9 cellular contexts compared by ENCODE assay signal in genomic region chr1:8987881-8988617, GRCh38. TPM values are rescaled to one million over a fixed set of nuclear protein-coding genes. Genes with fewer than 3 reads are reported as not detected.
DNase-seq lines count a peak whose midpoint lies in the region; ATAC-seq, FAIRE-seq and TF ChIP-seq lines count a peak whose summit lies in the region.
"Had no signal": no experiment of that assay in that cellular context is flagged by ENCODE, and none has a peak within 500 bp of the region (broad histone marks: within the 10 kb centered on the region; RNA-seq: fewer than 3 reads in every experiment).

No MANE protein-coding gene starts in this region.

- BruUV-seq in Calu3 (replicated peaks; lab: Mats Ljungman, UMichigan) = no TSS peak
- no TSS peak for BruUV-seq in MCF 10A (replicated peaks; lab: Mats Ljungman, UMichigan)

- no peak for FAIRE-seq in kidney (lab: Jason Lieb, UNC)

- no peak for ATAC-seq in GM19397 (IDR thresholded peaks at IDR 0.05; ENCODE audit: unreplicated experiment)

- intact Hi-C loops in Calu3 (cut with micrococcal nuclease; ENCODE audit: unreplicated experiment) = loop anchor here (1.0 kb wide), 1 partner anchor 70 kb away; no protein-coding TSS in a partner anchor
- intact Hi-C loops in MCF 10A (cut with micrococcal nuclease) = loop anchor here (1.0 to 5.0 kb wide), 4 partner anchors 17 to 131 kb away; no protein-coding TSS in a partner anchor
- intact Hi-C loops in kidney (cut with DNase I) = no loop called here

- H3K9me3 ChIP-seq in HUES48 (ENCODE audit: control insufficient read depth, insufficient read depth, low read length) (no peaks in the 10 kb centered on the region), kidney (ENCODE audit: control insufficient read depth in 1 of 2, low read length in 2 of 2) (no peaks in the 10 kb centered on the region)

- no peak overlapping the region for H3K27ac Mint-ChIP-seq in Calu3 (ENCODE audit: unreplicated experiment)
- H3K27ac Mint-ChIP-seq in MCF 10A (ENCODE audit: low read depth, unreplicated experiment) = no peak overlapping the region

- H3K9me3 Mint-ChIP-seq in Calu3 (ENCODE audit: low read depth, unreplicated experiment) = no peaks in the 10 kb centered on the region
- H3K9me3 Mint-ChIP-seq in MCF 10A (ENCODE audit: unreplicated experiment) = no peaks in the 10 kb centered on the region

- no peaks in the 10 kb centered on the region for H3K27me3 ChIP-seq in HUES48 (ENCODE audit: control insufficient read depth, insufficient read depth, low read length)

- peak; percentile 65 for DNase-seq in Calu3
- DNase-seq in MCF 10A (ENCODE audit: unreplicated experiment) = peak; percentile 59
- peak; percentile 82 for DNase-seq in kidney
- peak; percentile 79 for DNase-seq in stimulated activated CD4-positive, alpha-beta T cell treated with anti-CD3 and anti-CD28 coated beads, Interleukin-2, amount 100 ng/mL, for 24 hours
- DNase-seq in SIG-M5 treated with dmso at 0.1 percent for 504 hours (lab: John Stamatoyannopoulos, UW; ENCODE audit: unreplicated experiment) = no peak

- H3K9ac ChIP-seq in HUES48 (ENCODE audit: low read depth, low read length) (no peak overlapping the region), kidney (ENCODE audit: low read length in 2 of 2) (no peak overlapping the region)

- H3K4me1 Mint-ChIP-seq in Calu3 (ENCODE audit: low read depth, unreplicated experiment) = no peaks in the 10 kb centered on the region
- peaks cover 12% of the 10 kb centered on the region for H3K4me1 Mint-ChIP-seq in MCF 10A (ENCODE audit: insufficient read depth, unreplicated experiment)

- CTCF ChIA-PET in Calu3 (lab: Charles Lee) (interaction anchor here (2.2 kb wide), 1 partner anchor 17 kb away, joined by 10 read pairs; no protein-coding TSS in a partner anchor), MCF 10A (lab: Yijun Ruan, JAX) (interaction anchor here (0.7 to 7.0 kb wide), 20 partner anchors 10 to 307 kb away, joined by 3 to 112 read pairs (median 4); no protein-coding TSS in a partner anchor)

- peak; percentile 68 for TF ChIP-seq CTCF in Calu3 (IDR thresholded peaks at IDR 0.05; ENCODE audit: unreplicated experiment)
- peak; percentile 95 for TF ChIP-seq CTCF in VCaP (conservative IDR thresholded peaks at IDR 0.05)
- TF ChIP-seq CTCF in MCF 10A (IDR thresholded peaks at IDR 0.05; ENCODE audit: unreplicated experiment) = peak; percentile 94
- TF ChIP-seq CTCF in kidney (IDR thresholded peaks at IDR 0.05; ENCODE audit: borderline replicate concordance, extremely low read depth, insufficient read depth) = peak; percentile 84

- H3K4me1 ChIP-seq in HUES48 (ENCODE audit: control insufficient read depth, insufficient read depth, low read length) (0 out of 2 replicates have a peak, but pooled peaks cover 4% of the 10 kb centered on the region), kidney (ENCODE audit: control insufficient read depth in 1 of 2, insufficient read depth in 1 of 2, low read depth in 1 of 2, low read length in 2 of 2) (no peaks in the 10 kb centered on the region)

- H3K27ac ChIP-seq in HUES48 (ENCODE audit: low read depth, low read length) (peak overlapping the region; percentile 35), VCaP (peak overlapping the region; percentile 29; the same call in 1 of the 2 replicates), kidney (ENCODE audit: low read depth in 2 of 2, low read length in 2 of 2) (no peak overlapping the region)

- H3K27me3 Mint-ChIP-seq in Calu3 (ENCODE audit: unreplicated experiment) (no peaks in the 10 kb centered on the region), MCF 10A (ENCODE audit: insufficient read depth, unreplicated experiment) (no peaks in the 10 kb centered on the region)

- H3K36me3 Mint-ChIP-seq in Calu3 (ENCODE audit: insufficient read depth, unreplicated experiment) (peaks cover 3% of the 10 kb centered on the region), MCF 10A (ENCODE audit: insufficient read depth, unreplicated experiment) (peaks cover 6% of the 10 kb centered on the region)

- POLR2A ChIA-PET in MCF 10A (lab: Yijun Ruan, JAX) = interaction anchor here (0.6 to 2.4 kb wide), 8 partner anchors 14 to 131 kb away, joined by 3 to 9 read pairs (median 4); partner anchors contain the start of gene ENO1

- H3K36me3 ChIP-seq in HUES48 (ENCODE audit: control insufficient read depth, insufficient read depth, low read length) (no peaks in the 10 kb centered on the region), kidney (ENCODE audit: control insufficient read depth in 1 of 2, insufficient read depth in 2 of 2, low read length in 2 of 2) (no peaks in the 10 kb centered on the region)

- H3K4me3 Mint-ChIP-seq in Calu3 (ENCODE audit: low read depth, unreplicated experiment) (no peak overlapping the region), MCF 10A (ENCODE audit: unreplicated experiment) (no peak overlapping the region)

- H3K4me3 ChIP-seq in HUES48 (ENCODE audit: low read depth, low read length) (no peak overlapping the region), kidney (ENCODE audit: low read length in 2 of 2) (no peak overlapping the region)

RNA-seq across cellular contexts. Expression of gene SLC2A7, which starts 38.2 kb away (rescaled TPM):
- total RNA-seq in Calu3 (2022) (not detected in 2 replicates), MCF 10A (2022) (not detected in 2 replicates), kidney (not detected)
- polyA plus RNA-seq in kidney (ENCODE audit: insufficient read depth, low read depth, low replicate concordance) = not detected
- total RNA-seq: activated CD8-positive, alpha-beta memory T cell treated with anti-CD3 and anti-CD28 coated beads for 36 hours had no signal

RNA-seq across cellular contexts. Expression of gene CA6, which starts 42.4 kb away (rescaled TPM):
- total RNA-seq in Calu3 (2022) (not detected in 2 replicates), MCF 10A (2022) (not detected in 2 replicates), kidney (not detected)
- polyA plus RNA-seq in kidney (ENCODE audit: insufficient read depth, low read depth, low replicate concordance) = not detected

Comparison
In these comparisons a context has a peak if more than half of its experiments do, and no peak if none do; other contexts are left out.
1. H3K27ac ChIP-seq: peak in HUES48 (single experiment) and VCaP (single experiment); none in kidney (0 of 2).
2. Peak in every context shown above with its lines, with median percentiles within 50 percentile points of each other: CTCF ChIP-seq.